1 cellular context compared by ENCODE assay signal in the genomic region with DNA sequence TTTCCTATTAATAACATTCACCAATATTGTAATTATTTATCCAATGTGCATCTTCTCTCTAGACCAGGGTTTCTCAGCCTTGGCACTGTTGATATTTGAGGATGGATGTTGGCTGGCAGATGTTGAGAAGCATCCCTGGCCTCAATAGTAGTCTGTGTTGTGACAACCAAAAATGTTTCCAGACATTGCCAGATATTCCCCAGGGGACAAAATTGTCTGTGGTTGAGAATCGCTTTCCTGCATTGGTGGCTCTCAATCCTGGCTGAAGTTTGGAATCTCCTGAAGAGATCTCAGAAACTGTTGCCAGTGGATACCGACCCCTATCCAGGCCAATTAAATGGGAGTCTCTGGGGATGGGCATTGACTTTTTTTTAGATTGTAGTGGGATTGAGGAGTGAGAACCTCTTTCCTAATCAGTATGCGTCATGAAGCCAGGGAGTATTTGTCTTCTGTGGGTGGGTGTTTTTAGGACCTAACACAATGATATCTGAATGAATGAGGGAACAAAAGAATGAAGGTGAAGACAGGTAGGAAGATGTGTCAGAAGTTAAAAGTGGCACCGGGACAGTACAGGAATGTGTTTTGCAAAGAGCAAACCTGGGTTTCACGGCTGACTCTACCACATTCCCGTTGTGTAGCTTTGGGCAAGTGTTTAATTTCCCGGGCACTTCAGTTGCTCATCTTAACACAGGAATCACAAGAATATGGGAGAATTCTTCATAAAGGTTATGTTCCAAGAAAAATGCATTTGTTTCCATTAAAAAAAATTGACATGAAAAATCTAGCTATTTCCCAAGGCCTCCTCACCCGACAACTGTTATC.
TF ChIP-seq lines count a peak whose summit lies in the region.

No MANE protein-coding gene starts in this region.

TF ChIP-seq in liver, 16 proteins besides CTCF, POLR2A, EP300 and RAD21 (continued from another document):
- TF ChIP-seq, protein P1, sequence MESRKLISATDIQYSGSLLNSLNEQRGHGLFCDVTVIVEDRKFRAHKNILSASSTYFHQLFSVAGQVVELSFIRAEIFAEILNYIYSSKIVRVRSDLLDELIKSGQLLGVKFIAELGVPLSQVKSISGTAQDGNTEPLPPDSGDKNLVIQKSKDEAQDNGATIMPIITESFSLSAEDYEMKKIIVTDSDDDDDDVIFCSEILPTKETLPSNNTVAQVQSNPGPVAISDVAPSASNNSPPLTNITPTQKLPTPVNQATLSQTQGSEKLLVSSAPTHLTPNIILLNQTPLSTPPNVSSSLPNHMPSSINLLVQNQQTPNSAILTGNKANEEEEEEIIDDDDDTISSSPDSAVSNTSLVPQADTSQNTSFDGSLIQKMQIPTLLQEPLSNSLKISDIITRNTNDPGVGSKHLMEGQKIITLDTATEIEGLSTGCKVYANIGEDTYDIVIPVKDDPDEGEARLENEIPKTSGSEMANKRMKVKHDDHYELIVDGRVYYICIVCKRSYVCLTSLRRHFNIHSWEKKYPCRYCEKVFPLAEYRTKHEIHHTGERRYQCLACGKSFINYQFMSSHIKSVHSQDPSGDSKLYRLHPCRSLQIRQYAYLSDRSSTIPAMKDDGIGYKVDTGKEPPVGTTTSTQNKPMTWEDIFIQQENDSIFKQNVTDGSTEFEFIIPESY (IDR thresholded peaks at IDR 0.05), result no peak
- no peak for TF ChIP-seq HNF4A (conservative IDR thresholded peaks at IDR 0.05)
- no peak for TF ChIP-seq TAF1 (conservative IDR thresholded peaks at IDR 0.05)
- no peak for TF ChIP-seq HNF4G (IDR thresholded peaks at IDR 0.05)
- no peak for TF ChIP-seq FOXA2 (IDR thresholded peaks at IDR 0.05)
- TF ChIP-seq RXRA (IDR thresholded peaks at IDR 0.05), result no peak
- no peak for TF ChIP-seq SP1 (IDR thresholded peaks at IDR 0.05)
- TF ChIP-seq YY1 (IDR thresholded peaks at IDR 0.05), result no peak
- no peak for TF ChIP-seq NR2F2 (IDR thresholded peaks at IDR 0.05)
